ENCODE assay signal across 26 cellular contexts in the genomic region with DNA sequence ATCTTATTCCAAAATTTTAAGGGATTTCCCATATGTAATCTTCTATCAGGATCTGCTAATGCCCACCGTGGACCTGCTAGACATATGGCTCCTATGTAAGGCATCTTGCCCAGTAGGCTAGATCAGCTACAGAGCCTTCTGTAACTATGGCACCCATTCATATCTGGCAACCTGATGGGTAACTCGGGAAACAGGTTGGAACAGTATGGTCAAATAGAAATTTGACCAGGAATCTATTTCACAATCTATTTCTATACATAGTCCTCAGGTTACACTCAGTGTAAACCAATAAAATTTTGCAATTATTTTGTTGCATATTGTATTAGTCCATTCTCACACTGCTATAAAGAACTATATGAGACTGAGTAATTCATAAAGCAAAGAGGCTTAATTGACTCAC.
"Had no signal": no experiment of that assay in that cellular context is flagged by ENCODE, and none has a peak within 500 bp of the region (broad histone marks: within the 10 kb centered on the region; RNA-seq: fewer than 3 reads in every experiment).

No MANE protein-coding gene starts in this region.

- DNase-seq: islet precursor cell; left ventricle myocardium inferior; mesendoderm; naive B cell; natural killer cell; nephron progenitor cell; occipital lobe; stimulated activated CD4-positive, alpha-beta T cell treated with anti-CD3 and anti-CD28 coated beads, Interleukin-12 subunit alpha, Interleukin-12 subunit beta, amount 100 ng/mL, for 4 hours; stimulated activated CD4-positive, alpha-beta T cell treated with anti-CD3 and anti-CD28 coated beads, Interleukin-15, amount 100 ng/mL, for 24 hours; stimulated activated CD4-positive, alpha-beta T cell treated with anti-CD3 and anti-CD28 coated beads, Interleukin-2, amount 100 ng/mL, for 24 hours; stimulated activated CD4-positive, alpha-beta T cell treated with anti-CD3 and anti-CD28 coated beads, Interleukin-4, amount 100 ng/mL, for 1 hour; stimulated activated naive B cell treated with anti-CD40 and anti-IgM and Interleukin-4, amounts not matched to agents 10 μg/mL and 1 μg/mL and 100 μg/mL, for 72 hours; tibial artery; trophoblast cell; upper lobe of right lung had no signal

- H3K9me3 ChIP-seq: left ventricle myocardium inferior, neutrophil, right atrium auricular region, suprapubic skin, thoracic aorta, tibial artery, upper lobe of right lung had no signal

- H3K27me3 ChIP-seq: hepatocyte, neural progenitor cell, neutrophil, right atrium auricular region, suprapubic skin, tibial artery, upper lobe of right lung had no signal

- H3K4me1 ChIP-seq: left ventricle myocardium inferior, neural progenitor cell, parathyroid adenoma, right atrium auricular region, suprapubic skin, tibial artery, upper lobe of right lung had no signal

- H3K79me2 ChIP-seq: hepatocyte, parathyroid adenoma had no signal

- H3K27ac ChIP-seq: hepatocyte, left ventricle myocardium inferior, neural progenitor cell, neutrophil, parathyroid adenoma, right atrium auricular region, skin epidermis, suprapubic skin, thoracic aorta, tibial artery, upper lobe of right lung had no signal

- H2AFZ ChIP-seq: hepatocyte, neural progenitor cell, parathyroid adenoma had no signal

- ATAC-seq: natural killer cell; sciatic nerve; stimulated activated naive B cell treated with anti-CD40 and anti-IgM and Interleukin-4, amounts not matched to agents 10 μg/mL and 1 μg/mL and 100 μg/mL, for 72 hours; upper lobe of right lung had no signal

- H3K4me2 ChIP-seq: hepatocyte, neural progenitor cell had no signal

- H3K9ac ChIP-seq: neural progenitor cell, parathyroid adenoma had no signal

- FAIRE-seq: urothelium cell line had no signal

- H3K4me3 ChIP-seq: hepatocyte, left ventricle myocardium inferior, lung, neural progenitor cell, right atrium auricular region, skin epidermis, suprapubic skin, thoracic aorta, tibial artery, upper lobe of right lung had no signal

- H3K36me3 ChIP-seq: left ventricle myocardium inferior, neural progenitor cell, neutrophil, right atrium auricular region, suprapubic skin, thoracic aorta, tibial artery, upper lobe of right lung had no signal
